In genomic region chr16:51149251-51149661, GRCh38 we compare ENCODE assay signal across 12 cellular contexts. TPM values are rescaled to one million over a fixed set of nuclear protein-coding genes. Genes with fewer than 3 reads are reported as not detected.
DNase-seq lines count a peak whose midpoint lies in the region; ATAC-seq and TF ChIP-seq lines count a peak whose summit lies in the region.
"Had no signal": no experiment of that assay in that cellular context is flagged by ENCODE, and none has a peak within 500 bp of the region (broad histone marks: within the 10 kb centered on the region; RNA-seq: fewer than 3 reads in every experiment).

No MANE protein-coding gene starts in this region.

- intact Hi-C loops in Right ventricle myocardium inferior (cut with DNase I) (no loop called here), left cardiac atrium (cut with DNase I) (loop anchor here in 1 of 2 donors (5.0 kb wide), 1 partner anchor 613 kb away; no protein-coding TSS in a partner anchor), dorsolateral prefrontal cortex (cut with DNase I) (no loop called here)

- no peaks in the 10 kb centered on the region for H3K36me3 Mint-ChIP-seq in type B pancreatic cell
- peaks cover 8% of the 10 kb centered on the region for H3K36me3 Mint-ChIP-seq in natural killer cell treated with Interleukin-12 subunit alpha and Interleukin-12 subunit beta and Interleukin-15 and Interleukin-18, amount 100 ng/mL, for 72 hours

- H3K4me3 Mint-ChIP-seq in type B pancreatic cell = peak overlapping the region; percentile 91
- no peak overlapping the region for H3K4me3 Mint-ChIP-seq in natural killer cell treated with Interleukin-12 subunit alpha and Interleukin-12 subunit beta and Interleukin-15 and Interleukin-18, amount 100 ng/mL, for 72 hours

- peaks cover 0 to 2% (median 0%) of the 10 kb centered on the region in 4 donors for H3K36me3 ChIP-seq in liver (ENCODE audit: control insufficient read depth in 4 of 4, insufficient read depth in 3 of 4, low read depth in 1 of 4, low read length in 3 of 4)

- peaks cover 7 to 25% (median 12%) of the 10 kb centered on the region in 4 donors for H3K4me1 ChIP-seq in liver (ENCODE audit: control insufficient read depth in 4 of 4, insufficient read depth in 4 of 4, low read length in 3 of 4)

- peak overlapping the region; percentile 67 for H3K27ac Mint-ChIP-seq in type B pancreatic cell
- H3K27ac Mint-ChIP-seq in natural killer cell treated with Interleukin-12 subunit alpha and Interleukin-12 subunit beta and Interleukin-15 and Interleukin-18, amount 100 ng/mL, for 72 hours = no peak overlapping the region
- H3K27ac Mint-ChIP-seq: naive thymus-derived CD8-positive, alpha-beta T cell had no signal

- H3K4me3 ChIP-seq in dorsolateral prefrontal cortex (peak overlapping the region; percentile 29 to 97 (median 79)), liver (ENCODE audit: low read depth in 1 of 3, low read length in 3 of 3) (peak overlapping the region; percentile 76 to 99 (median 85))

- peak; percentile 42 for DNase-seq in Right ventricle myocardium inferior (ENCODE audit: missing footprints)
- DNase-seq in left cardiac atrium = no peak
- DNase-seq in dorsolateral prefrontal cortex = no peak
- no peak for DNase-seq in type B pancreatic cell (ENCODE audit: extremely low spot score, unreplicated experiment)
- no peak for DNase-seq in activated effector memory CD4-positive, alpha-beta T cell treated with Interleukin-2 at 50 U/mL for 16 hours
- DNase-seq in NCI-H1417 treated with DMSO at 0.1 percent for 48 hours (lab: John Stamatoyannopoulos, UW) = no peak
- no peak for DNase-seq in natural killer cell treated with Interleukin-12 subunit alpha and Interleukin-12 subunit beta and Interleukin-15 and Interleukin-18, amount 100 ng/mL, for 72 hours (ENCODE audit: low spot score)
- DNase-seq: activated CD4-positive, alpha-beta T cell treated with anti-CD3 and anti-CD28 coated beads for 1 hour; Karpas-422; naive thymus-derived CD8-positive, alpha-beta T cell; NCI-H226 had no signal

- no peaks in the 10 kb centered on the region for H3K9me3 Mint-ChIP-seq in type B pancreatic cell
- no peaks in the 10 kb centered on the region for H3K9me3 Mint-ChIP-seq in natural killer cell treated with Interleukin-12 subunit alpha and Interleukin-12 subunit beta and Interleukin-15 and Interleukin-18, amount 100 ng/mL, for 72 hours

- peaks cover 67% of the 10 kb centered on the region for H3K27me3 Mint-ChIP-seq in type B pancreatic cell
- H3K27me3 Mint-ChIP-seq in natural killer cell treated with Interleukin-12 subunit alpha and Interleukin-12 subunit beta and Interleukin-15 and Interleukin-18, amount 100 ng/mL, for 72 hours = peaks cover 55 to 63% of the 10 kb centered on the region in 2 donors

- TF ChIP-seq CTCF in dorsolateral prefrontal cortex (IDR thresholded peaks at IDR 0.05 in 54 of 56, conservative IDR thresholded peaks at IDR 0.05 in 2 of 56; ENCODE audit: low read depth in 1 of 56, partially characterized antibody in 56 of 56) (peak in 1 of 56 donors; percentile 8), liver (IDR thresholded peaks at IDR 0.05; ENCODE audit: low read depth, low read length, missing input control) (no peak), type B pancreatic cell (conservative IDR thresholded peaks at IDR 0.05) (no peak)

- no peaks in the 10 kb centered on the region for H3K9me3 ChIP-seq in liver (ENCODE audit: control insufficient read depth in 4 of 4, low read length in 3 of 4)

- H3K4me1 Mint-ChIP-seq in type B pancreatic cell (ENCODE audit: unreplicated experiment) = peaks cover 29% of the 10 kb centered on the region
- H3K4me1 Mint-ChIP-seq in natural killer cell treated with Interleukin-12 subunit alpha and Interleukin-12 subunit beta and Interleukin-15 and Interleukin-18, amount 100 ng/mL, for 72 hours (ENCODE audit: low read depth in 2 of 2) = peaks cover 4 to 7% of the 10 kb centered on the region in 2 donors

- H3K9ac ChIP-seq in liver (ENCODE audit: low read depth in 1 of 2, low read length in 2 of 2) = peak overlapping the region; percentile 89 to 92

- H3K27me3 ChIP-seq in dorsolateral prefrontal cortex = peaks cover 0 to 71% (median 36%) of the 10 kb centered on the region in 45 donors
- H3K27me3 ChIP-seq in liver (ENCODE audit: control insufficient read depth in 4 of 4, insufficient read depth in 4 of 4, low read length in 3 of 4) = no peaks in the 10 kb centered on the region

- H3K27ac ChIP-seq in dorsolateral prefrontal cortex = peak overlapping the region; percentile 71 to 99 (median 98)
- peak overlapping the region; percentile 96 to 98 for H3K27ac ChIP-seq in liver (ENCODE audit: low read depth in 1 of 2, low read length in 2 of 2)

- ATAC-seq in Right ventricle myocardium inferior (no peak), left cardiac atrium (no peak)
- ATAC-seq in natural killer cell treated with Interleukin-12 subunit alpha and Interleukin-12 subunit beta and Interleukin-15 and Interleukin-18, amount 100 ng/mL, for 72 hours = no peak
- ATAC-seq: naive thymus-derived CD8-positive, alpha-beta T cell had no signal

- WGBS in liver = 9% methylated on average over 16 of the region's 16 CpGs

- no peak for TF ChIP-seq RAD21 in liver (IDR thresholded peaks at IDR 0.05)

TF ChIP-seq in liver, 16 proteins besides CTCF, POLR2A, EP300 and RAD21:
- TF ChIP-seq ATF3 (IDR thresholded peaks at IDR 0.05) = no peak

RNA-seq across cellular contexts. Expression of gene SALL1, which starts 1.8 kb away (rescaled TPM):
- total RNA-seq in Right ventricle myocardium inferior (0.08 TPM), left cardiac atrium (1 to 10 TPM in 1 of 2 donors, under 1 TPM in 1; 0.29 to 4.6 TPM), dorsolateral prefrontal cortex (10 to 100 TPM; 18.0 to 84.0 (median 32.7) TPM), liver (10 to 100 TPM in 1 of 2 donors, 1 to 10 TPM in 1; 1.8 to 13.4 TPM), type B pancreatic cell (ENCODE audit: low replicate concordance) (8.0 and 27.0 TPM in 2 replicates)
- polyA plus RNA-seq in liver = 10 to 100 TPM; 11.7 to 11.8 TPM
- under 1 TPM in 1 of 2 donors, not detected in 1; 0.08 TPM for total RNA-seq in natural killer cell treated with Interleukin-12 subunit alpha and Interleukin-12 subunit beta and Interleukin-15 and Interleukin-18, amount 100 ng/mL, for 72 hours
- total RNA-seq: naive thymus-derived CD8-positive, alpha-beta T cell had no signal
- polyA plus RNA-seq: naive thymus-derived CD8-positive, alpha-beta T cell had no signal
